ENCODE assay signal across 23 cellular contexts in genomic region chr10:20256969-20257368, GRCh38.
"Had no signal": no experiment of that assay in that cellular context is flagged by ENCODE, and none has a peak within 500 bp of the region (broad histone marks: within the 10 kb centered on the region; RNA-seq: fewer than 3 reads in every experiment).

No MANE protein-coding gene starts in this region.

- H3K4me1 ChIP-seq: breast epithelium, psoas muscle, thyroid gland, upper lobe of left lung had no signal

- H3K36me3 ChIP-seq: breast epithelium, gastroesophageal sphincter, stomach, thyroid gland, upper lobe of left lung had no signal

- H3K27me3 ChIP-seq: breast epithelium, gastroesophageal sphincter, hepatocyte, stomach, thyroid gland, upper lobe of left lung had no signal

- ATAC-seq: activated CD8-positive, alpha-beta memory T cell treated with anti-CD3 and anti-CD28 coated beads, Interleukin-2, amount 10 ng/mL, durations not matched to agents 7 days and 5 days; activated CD8-positive, alpha-beta T cell treated with anti-CD3 and anti-CD28 coated beads, Interleukin-2, amount 10 ng/mL, durations not matched to agents 7 days and 5 days; activated naive CD4-positive, alpha-beta T cell treated with anti-CD3 and anti-CD28 coated beads, Interleukin-2, amount 50 U/mL, for 72 hours; gastroesophageal sphincter; psoas muscle; stimulated activated memory B cell treated with anti-CD40 and anti-IgM and Interleukin-4, amounts not matched to agents 10 μg/mL and 1 μg/mL and 100 μg/mL, for 72 hours had no signal

- H3K9me3 ChIP-seq: breast epithelium, gastroesophageal sphincter, psoas muscle, stomach, thyroid gland, upper lobe of left lung had no signal

- DNase-seq: activated B cell treated with CpG ODN at 0.5 μM for 24 hours; activated CD4-positive, alpha-beta T cell treated with anti-CD3 and anti-CD28 coated beads, Interleukin-2, amount 50 U/mL, for 1 hour; activated CD8-positive, alpha-beta memory T cell treated with anti-CD3 and anti-CD28 coated beads, Interleukin-2, amount 10 ng/mL, durations not matched to agents 7 days and 5 days; activated CD8-positive, alpha-beta T cell treated with anti-CD3 and anti-CD28 coated beads, Interleukin-2, amount 10 ng/mL, durations not matched to agents 7 days and 5 days; activated naive CD4-positive, alpha-beta T cell; activated T-cell treated with anti-CD3 and anti-CD28 coated beads, Interleukin-2, amount 50 U/mL, for 48 hours; central memory CD4-positive, alpha-beta T cell; naive B cell; occipital lobe; psoas muscle; stimulated activated CD4-positive, alpha-beta T cell treated with anti-CD3 and anti-CD28 coated beads, Interleukin-1b, Interleukin-23, amount 100 ng/mL, for 48 hours; stimulated activated CD4-positive, alpha-beta T cell treated with anti-CD3 and anti-CD28 coated beads, Interleukin-4, amount 100 ng/mL, for 4 hours; stimulated activated CD8-positive, alpha-beta memory T cell treated with anti-CD3 and anti-CD28 coated beads, Interleukin-4, amount 100 ng/mL, for 48 hours; stomach; thyroid gland; upper lobe of left lung had no signal

- H3K4me3 ChIP-seq: breast epithelium, gastroesophageal sphincter, hepatocyte, psoas muscle, smooth muscle cell, stomach, thyroid gland, upper lobe of left lung had no signal

- H3K27ac ChIP-seq: breast epithelium, gastroesophageal sphincter, hepatocyte, parathyroid adenoma, psoas muscle, stomach, thyroid gland, upper lobe of left lung had no signal
